ENCODE assay signal across 33 cellular contexts in genomic region chr18:52069201-52069600, GRCh38.
"Had no signal": no experiment of that assay in that cellular context is flagged by ENCODE, and none has a peak within 500 bp of the region (broad histone marks: within the 10 kb centered on the region; RNA-seq: fewer than 3 reads in every experiment).

No MANE protein-coding gene starts in this region.

- DNase-seq: activated CD4-positive, alpha-beta memory T cell treated with anti-CD3 and anti-CD28 coated beads for 36 hours; activated CD4-positive, alpha-beta T cell treated with anti-CD3 and anti-CD28 coated beads for 48 hours; activated CD8-positive, alpha-beta memory T cell treated with anti-CD3 and anti-CD28 coated beads, Interleukin-2, amount 50 U/mL, for 4 hours; activated effector memory CD4-positive, alpha-beta T cell treated with anti-CD3 and anti-CD28 coated beads, Interleukin-2, amount 50 U/mL, for 16 hours; activated naive CD4-positive, alpha-beta T cell treated with anti-CD3 and anti-CD28 coated beads for 36 hours; activated naive CD8-positive, alpha-beta T cell treated with anti-CD3 and anti-CD28 coated beads for 36 hours; activated T-cell treated with anti-CD3 and anti-CD28 coated beads, Interleukin-2, amount 50 U/mL, for 1 hour; adrenal gland; aorta; cerebellar nuclear complex; colonic mucosa; effector CD8-positive, alpha-beta T cell; esophagus squamous epithelium; foreskin melanocyte; heart right ventricle; kidney glomerular epithelial cell; left lung; lower lobe of right lung; mesenchymal stem cell; stimulated activated CD4-positive, alpha-beta T cell treated with anti-CD3 and anti-CD28 coated beads, Interleukin-4, amount 100 ng/mL, for 24 hours; trophoblast cell; WERI-Rb-1 had no signal

- ATAC-seq: activated CD4-positive, CD25-positive, alpha-beta regulatory T cell treated with anti-CD3 and anti-CD28 coated beads, Interleukin-2, amount 50 U/mL, for 24 hours; heart right ventricle; left lung; lower lobe of right lung; natural killer cell treated with Interleukin-12 subunit alpha and Interleukin-12 subunit beta and Interleukin-15 and Interleukin-18, amount 100 ng/mL, for 72 hours; sciatic nerve; stimulated activated effector memory CD8-positive, alpha-beta T cell treated with anti-CD3 and anti-CD28 coated beads, Interleukin-12 subunit alpha, Interleukin-12 subunit beta, amount 100 ng/mL, for 72 hours had no signal

- H3K4me3 Mint-ChIP-seq: activated CD4-positive, alpha-beta memory T cell treated with anti-CD3 and anti-CD28 coated beads for 36 hours; activated naive CD4-positive, alpha-beta T cell treated with anti-CD3 and anti-CD28 coated beads for 36 hours; activated naive CD8-positive, alpha-beta T cell treated with anti-CD3 and anti-CD28 coated beads for 36 hours; activated T-helper 1 cell treated with anti-CD3 and anti-CD28 coated beads, Interleukin-12 subunit alpha, Interleukin-12 subunit beta, Interleukin-2, Interleukin-4 antibody, amounts not matched to agents 30 ng/mL and 10 ng/mL and 1 ng/mL, durations not matched to agents 14 hours and 24 hours and 36 hours; brain; natural killer cell treated with Interleukin-12 subunit alpha and Interleukin-12 subunit beta and Interleukin-15 and Interleukin-18, amount 100 ng/mL, for 72 hours; stimulated activated effector memory CD8-positive, alpha-beta T cell treated with anti-CD3 and anti-CD28 coated beads, Interleukin-12 subunit alpha, Interleukin-12 subunit beta, amount 100 ng/mL, for 72 hours; stimulated activated naive CD8-positive, alpha-beta T cell treated with anti-CD3 and anti-CD28 coated beads, Interleukin-15, Interleukin-2, amounts not matched to agents 100 ng/mL and 50 ng/mL, for 24 hours had no signal

- H3K27ac Mint-ChIP-seq: activated CD4-positive, alpha-beta memory T cell treated with anti-CD3 and anti-CD28 coated beads for 36 hours; activated naive CD4-positive, alpha-beta T cell treated with anti-CD3 and anti-CD28 coated beads for 36 hours; activated naive CD8-positive, alpha-beta T cell treated with anti-CD3 and anti-CD28 coated beads for 36 hours; activated T-helper 1 cell treated with anti-CD3 and anti-CD28 coated beads, Interleukin-12 subunit alpha, Interleukin-12 subunit beta, Interleukin-2, Interleukin-4 antibody, amounts not matched to agents 30 ng/mL and 10 ng/mL and 1 ng/mL, durations not matched to agents 14 hours and 24 hours and 36 hours; brain; natural killer cell treated with Interleukin-12 subunit alpha and Interleukin-12 subunit beta and Interleukin-15 and Interleukin-18, amount 100 ng/mL, for 72 hours; stimulated activated effector memory CD8-positive, alpha-beta T cell treated with anti-CD3 and anti-CD28 coated beads, Interleukin-12 subunit alpha, Interleukin-12 subunit beta, amount 100 ng/mL, for 72 hours; stimulated activated naive CD8-positive, alpha-beta T cell treated with anti-CD3 and anti-CD28 coated beads, Interleukin-15, Interleukin-2, amounts not matched to agents 100 ng/mL and 50 ng/mL, for 24 hours had no signal

- H3K36me3 ChIP-seq: adrenal gland, cardiac muscle cell, colonic mucosa, esophagus squamous epithelium, heart right ventricle, left lung, lower lobe of right lung, neutrophil, thoracic aorta, WERI-Rb-1 had no signal

- H3K4me1 ChIP-seq: adrenal gland, colonic mucosa, esophagus squamous epithelium, heart right ventricle, left lung, lower lobe of right lung had no signal

- H3K27me3 Mint-ChIP-seq: activated CD4-positive, alpha-beta memory T cell treated with anti-CD3 and anti-CD28 coated beads for 36 hours; activated naive CD8-positive, alpha-beta T cell treated with anti-CD3 and anti-CD28 coated beads for 36 hours; brain; natural killer cell treated with Interleukin-12 subunit alpha and Interleukin-12 subunit beta and Interleukin-15 and Interleukin-18, amount 100 ng/mL, for 72 hours; stimulated activated naive CD8-positive, alpha-beta T cell treated with anti-CD3 and anti-CD28 coated beads, Interleukin-15, Interleukin-2, amounts not matched to agents 100 ng/mL and 50 ng/mL, for 24 hours had no signal

- H3K4me1 Mint-ChIP-seq: activated naive CD8-positive, alpha-beta T cell treated with anti-CD3 and anti-CD28 coated beads for 36 hours; stimulated activated effector memory CD8-positive, alpha-beta T cell treated with anti-CD3 and anti-CD28 coated beads, Interleukin-12 subunit alpha, Interleukin-12 subunit beta, amount 100 ng/mL, for 72 hours had no signal

- H3K36me3 Mint-ChIP-seq: activated CD4-positive, alpha-beta memory T cell treated with anti-CD3 and anti-CD28 coated beads for 36 hours; activated naive CD8-positive, alpha-beta T cell treated with anti-CD3 and anti-CD28 coated beads for 36 hours; brain; natural killer cell treated with Interleukin-12 subunit alpha and Interleukin-12 subunit beta and Interleukin-15 and Interleukin-18, amount 100 ng/mL, for 72 hours; stimulated activated effector memory CD8-positive, alpha-beta T cell treated with anti-CD3 and anti-CD28 coated beads, Interleukin-12 subunit alpha, Interleukin-12 subunit beta, amount 100 ng/mL, for 72 hours had no signal

- H3K9me3 ChIP-seq: colonic mucosa had no signal

- H3K4me3 ChIP-seq: adrenal gland, cardiac muscle cell, colonic mucosa, esophagus squamous epithelium, heart right ventricle, left lung, lower lobe of right lung, skin epidermis, thoracic aorta had no signal
